Comparison of ENCODE assay signal across 8 cellular contexts in genomic region chr10:80540644-80541143, GRCh38. TPM values are rescaled to one million over a fixed set of nuclear protein-coding genes. Genes with fewer than 3 reads are reported as not detected.
A peak's percentile ranks its signal among the peaks of the same experiment; 100 is the strongest.
DNase-seq lines count a peak whose midpoint lies in the region; ATAC-seq and FAIRE-seq lines count a peak whose summit lies in the region.
"Had no signal": no experiment of that assay in that cellular context is flagged by ENCODE, and none has a peak within 500 bp of the region (broad histone marks: within the 10 kb centered on the region; RNA-seq: fewer than 3 reads in every experiment).

No MANE protein-coding gene starts in this region.

- no peak for FAIRE-seq in frontal cortex (lab: Jason Lieb, UNC)

- ATAC-seq in GM19023 (IDR thresholded peaks at IDR 0.05; ENCODE audit: unreplicated experiment) = peak; percentile 37
- ATAC-seq in HG02623 (IDR thresholded peaks at IDR 0.05; ENCODE audit: unreplicated experiment) = peak; percentile 58
- no peak for ATAC-seq in sciatic nerve
- ATAC-seq: natural killer cell treated with Interleukin-12 subunit alpha and Interleukin-12 subunit beta and Interleukin-15 and Interleukin-18, amount 100 ng/mL, for 72 hours had no signal

- DNase-seq in NAMALWA (ENCODE audit: low spot score) = peak; percentile 22
- DNase-seq in sciatic nerve (ENCODE audit: low spot score) = peak; percentile 43
- no peak for DNase-seq in frontal cortex (ENCODE audit: low spot score in 2 of 2)
- DNase-seq in NCI-H2196 (lab: John Stamatoyannopoulos, UW; ENCODE audit: unreplicated experiment) = no peak
- DNase-seq in AG20443 (ENCODE audit: low spot score) = no peak

- intact Hi-C loops in sciatic nerve (cut with DNase I) = no loop called here

RNA-seq across cellular contexts. Expression of gene SH2D4B, which starts 3.0 kb away (rescaled TPM):
- total RNA-seq in sciatic nerve = 0.18 TPM
- total RNA-seq in frontal cortex = 1.2 TPM

Comparison
In these comparisons a context has a peak if more than half of its experiments do, and no peak if none do; other contexts are left out.
1. DNase-seq: peak in NAMALWA (single experiment) and sciatic nerve (single experiment); none in frontal cortex (0 of 2), NCI-H2196 (single experiment) and AG20443 (single experiment).